ENCODE assay signal across 8 cellular contexts in the genomic region with DNA sequence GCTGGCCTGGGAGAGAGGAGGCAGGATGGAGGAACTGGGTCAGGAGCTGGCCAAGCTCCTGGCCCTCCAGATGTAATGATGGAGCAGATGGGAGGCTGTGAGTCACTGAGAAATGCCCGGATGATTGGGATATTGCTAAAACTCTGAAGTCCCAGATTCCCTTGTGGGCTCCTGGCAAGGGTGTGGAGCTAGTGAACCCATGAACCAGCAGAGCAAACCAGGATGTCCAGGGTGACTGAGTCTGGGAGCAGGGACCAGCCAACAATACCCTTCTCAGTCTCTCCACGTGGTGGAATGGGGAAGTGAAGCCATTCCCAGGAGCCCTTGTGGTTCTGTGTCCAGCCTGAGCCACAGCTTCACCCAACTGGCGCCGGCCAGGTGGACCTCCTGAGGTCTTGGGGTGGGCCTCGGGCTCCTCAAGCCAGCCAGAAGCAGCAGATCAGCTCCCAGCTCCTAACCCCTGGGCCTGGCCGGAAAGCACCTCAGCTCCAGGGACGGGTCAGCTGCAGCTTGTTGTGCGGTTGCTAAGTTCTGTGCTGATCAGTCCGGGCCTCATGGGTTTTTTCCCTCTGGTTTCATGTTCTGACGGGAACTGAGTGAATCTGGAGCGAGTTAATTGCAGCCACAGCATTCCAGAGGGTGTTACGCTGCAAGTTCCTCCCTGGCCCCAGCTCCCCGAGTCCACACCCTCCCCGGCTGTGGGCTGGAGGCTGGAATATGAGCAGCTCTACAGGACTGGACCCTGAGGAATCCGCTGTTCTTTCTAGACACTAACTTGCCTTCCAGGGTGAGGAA. TPM values are rescaled to one million over a fixed set of nuclear protein-coding genes. Genes with fewer than 3 reads are reported as not detected.
DNase-seq lines count a peak whose midpoint lies in the region; ATAC-seq and TF ChIP-seq lines count a peak whose summit lies in the region.

No MANE protein-coding gene starts in this region.

- no peaks in the 10 kb centered on the region for H3K36me3 ChIP-seq in tibial nerve

- H3K36me3 Mint-ChIP-seq in dendritic cell treated with granulocyte-macrophage colony-stimulating factor and Interleukin-4, amounts not matched to agents 40 ng/mL and 50 ng/mL, for 4 days (ENCODE audit: low read depth) = no peaks in the 10 kb centered on the region
- H3K36me3 Mint-ChIP-seq in stimulated activated memory B cell treated with anti-CD40 and anti-IgM and Interleukin-4, amounts not matched to agents 10 μg/mL and 1 μg/mL and 100 μg/mL, for 72 hours = no peaks in the 10 kb centered on the region
- no peaks in the 10 kb centered on the region for H3K36me3 Mint-ChIP-seq in activated CD4-positive, alpha-beta memory T cell treated with anti-CD3 and anti-CD28 coated beads for 36 hours

- ATAC-seq in stimulated activated memory B cell treated with anti-CD40 and anti-IgM and Interleukin-4, amounts not matched to agents 10 μg/mL and 1 μg/mL and 100 μg/mL, for 72 hours = no peak
- ATAC-seq in GM18505 (IDR thresholded peaks at IDR 0.05; ENCODE audit: unreplicated experiment) = no peak

- H3K27me3 Mint-ChIP-seq in dendritic cell treated with granulocyte-macrophage colony-stimulating factor and Interleukin-4, amounts not matched to agents 40 ng/mL and 50 ng/mL, for 4 days = peaks cover 7% of the 10 kb centered on the region
- H3K27me3 Mint-ChIP-seq in stimulated activated memory B cell treated with anti-CD40 and anti-IgM and Interleukin-4, amounts not matched to agents 10 μg/mL and 1 μg/mL and 100 μg/mL, for 72 hours = no peaks in the 10 kb centered on the region
- H3K27me3 Mint-ChIP-seq in activated CD4-positive, alpha-beta memory T cell treated with anti-CD3 and anti-CD28 coated beads for 36 hours = no peaks in the 10 kb centered on the region

- WGBS in tibial nerve, 2 donors = 12 to 20% methylated on average over 12 to 14 of the region's 15 CpGs

- intact Hi-C loops in dendritic cell treated with granulocyte-macrophage colony-stimulating factor and Interleukin-4, amounts not matched to agents 40 ng/mL and 50 ng/mL, for 4 days (cut with micrococcal nuclease) = no loop called here
- intact Hi-C loops in activated CD4-positive, alpha-beta memory T cell treated with anti-CD3 and anti-CD28 coated beads for 36 hours (cut with micrococcal nuclease) = no loop called here

- TF ChIP-seq EP300 in tibial nerve (IDR thresholded peaks at IDR 0.05) = peak; percentile 44 to 89

- no peaks in the 10 kb centered on the region for H3K9me3 Mint-ChIP-seq in dendritic cell treated with granulocyte-macrophage colony-stimulating factor and Interleukin-4, amounts not matched to agents 40 ng/mL and 50 ng/mL, for 4 days
- no peaks in the 10 kb centered on the region for H3K9me3 Mint-ChIP-seq in stimulated activated memory B cell treated with anti-CD40 and anti-IgM and Interleukin-4, amounts not matched to agents 10 μg/mL and 1 μg/mL and 100 μg/mL, for 72 hours
- H3K9me3 Mint-ChIP-seq in activated CD4-positive, alpha-beta memory T cell treated with anti-CD3 and anti-CD28 coated beads for 36 hours = no peaks in the 10 kb centered on the region

- POLR2A ChIA-PET in activated CD4-positive, alpha-beta memory T cell treated with anti-CD3 and anti-CD28 coated beads for 36 hours (lab: Charles Lee) = no interaction called here

- H3K4me1 Mint-ChIP-seq in dendritic cell treated with granulocyte-macrophage colony-stimulating factor and Interleukin-4, amounts not matched to agents 40 ng/mL and 50 ng/mL, for 4 days (ENCODE audit: low read depth) = peaks cover 15% of the 10 kb centered on the region
- H3K4me1 Mint-ChIP-seq in stimulated activated memory B cell treated with anti-CD40 and anti-IgM and Interleukin-4, amounts not matched to agents 10 μg/mL and 1 μg/mL and 100 μg/mL, for 72 hours = peaks cover 14% of the 10 kb centered on the region
- no peaks in the 10 kb centered on the region for H3K4me1 Mint-ChIP-seq in activated CD4-positive, alpha-beta memory T cell treated with anti-CD3 and anti-CD28 coated beads for 36 hours (ENCODE audit: low read depth)

- DNase-seq in HT1080 (ENCODE audit: low read depth) = peak; percentile 93
- DNase-seq in lung microvascular endothelial cell (ENCODE audit: low read depth in 2 of 2) = peak; percentile 92 to 96
- peak; percentile 78 to 89 for DNase-seq in tibial nerve (ENCODE audit: low spot score in 2 of 2)
- DNase-seq in stimulated activated CD4-positive, alpha-beta T cell treated with anti-CD3 and anti-CD28 coated beads, Interleukin-2, amount 100 ng/mL, for 24 hours = no peak
- no peak for DNase-seq in activated CD4-positive, alpha-beta memory T cell treated with anti-CD3 and anti-CD28 coated beads for 36 hours

- H3K4me3 ChIP-seq in tibial nerve = peak overlapping the region in 1 of 4 donors; percentile 7

- H3K27ac ChIP-seq in tibial nerve = peak overlapping the region; percentile 79 to 96 (median 89)

- peaks cover 0 to 39% (median 24%) of the 10 kb centered on the region in 4 donors for H3K4me1 ChIP-seq in tibial nerve

- no peak overlapping the region for H3K4me3 Mint-ChIP-seq in dendritic cell treated with granulocyte-macrophage colony-stimulating factor and Interleukin-4, amounts not matched to agents 40 ng/mL and 50 ng/mL, for 4 days
- H3K4me3 Mint-ChIP-seq in stimulated activated memory B cell treated with anti-CD40 and anti-IgM and Interleukin-4, amounts not matched to agents 10 μg/mL and 1 μg/mL and 100 μg/mL, for 72 hours = no peak overlapping the region
- H3K4me3 Mint-ChIP-seq in activated CD4-positive, alpha-beta memory T cell treated with anti-CD3 and anti-CD28 coated beads for 36 hours = no peak overlapping the region

- no peaks in the 10 kb centered on the region for H3K9me3 ChIP-seq in tibial nerve

- TF ChIP-seq POLR2A in tibial nerve (IDR thresholded peaks at IDR 0.05) (peak in 1 of 2 donors; percentile 38), GM18505 (IDR thresholded peaks at IDR 0.05; ENCODE audit: borderline replicate concordance, extremely low read depth, insufficient read depth, insufficient read length) (no peak)

- peak overlapping the region; percentile 70 for H3K27ac Mint-ChIP-seq in dendritic cell treated with granulocyte-macrophage colony-stimulating factor and Interleukin-4, amounts not matched to agents 40 ng/mL and 50 ng/mL, for 4 days
- H3K27ac Mint-ChIP-seq in stimulated activated memory B cell treated with anti-CD40 and anti-IgM and Interleukin-4, amounts not matched to agents 10 μg/mL and 1 μg/mL and 100 μg/mL, for 72 hours = no peak overlapping the region
- H3K27ac Mint-ChIP-seq in activated CD4-positive, alpha-beta memory T cell treated with anti-CD3 and anti-CD28 coated beads for 36 hours = no peak overlapping the region

- peak in 2 of 5 experiments; percentile 47 to 59 for TF ChIP-seq CTCF in tibial nerve (IDR thresholded peaks at IDR 0.05)

- no peaks in the 10 kb centered on the region for H3K27me3 ChIP-seq in tibial nerve

- CTCF ChIA-PET in activated CD4-positive, alpha-beta memory T cell treated with anti-CD3 and anti-CD28 coated beads for 36 hours (lab: Charles Lee) = interaction anchor here (1.5 kb wide), 1 partner anchor 200 kb away, joined by 10 read pairs; no protein-coding TSS in a partner anchor

RNA-seq across cellular contexts. Expression of a gene that starts 37.6 kb away (rescaled TPM):
- 21.2 and 21.9 TPM in 2 replicates for total RNA-seq in HT1080 (2014; rRNA removed; shearing (Covaris generic))
- polyA plus RNA-seq in HT1080 (2015; cell fraction: cytosol; rRNA removed) = 53.2 and 57.1 TPM in 2 replicates
- 87.7 and 91.2 TPM in 2 replicates for polyA plus RNA-seq in HT1080 (2015; cell fraction: nucleus; rRNA removed)
- total RNA-seq in lung microvascular endothelial cell = 81.3 and 357 TPM in 2 replicates
- 1,000 to 10,000 TPM; 1,787 to 2,412 (median 1,885) TPM for total RNA-seq in tibial nerve
- total RNA-seq in activated CD4-positive, alpha-beta memory T cell treated with anti-CD3 and anti-CD28 coated beads for 36 hours = 10 to 100 TPM; 10.6 to 10.7 TPM

Comparison
In these comparisons a context has a peak if more than half of its experiments do, and no peak if none do; other contexts are left out.
1. DNase-seq: peak in HT1080 (single experiment), lung microvascular endothelial cell (2 of 2) and tibial nerve (2 of 2); none in stimulated activated CD4-positive, alpha-beta T cell treated with anti-CD3 and anti-CD28 coated beads, Interleukin-2, amount 100 ng/mL, for 24 hours (0 of 2) and activated CD4-positive, alpha-beta memory T cell treated with anti-CD3 and anti-CD28 coated beads for 36 hours (single experiment).